Comparison of ENCODE assay signal across 1 cellular context in the genomic region with DNA sequence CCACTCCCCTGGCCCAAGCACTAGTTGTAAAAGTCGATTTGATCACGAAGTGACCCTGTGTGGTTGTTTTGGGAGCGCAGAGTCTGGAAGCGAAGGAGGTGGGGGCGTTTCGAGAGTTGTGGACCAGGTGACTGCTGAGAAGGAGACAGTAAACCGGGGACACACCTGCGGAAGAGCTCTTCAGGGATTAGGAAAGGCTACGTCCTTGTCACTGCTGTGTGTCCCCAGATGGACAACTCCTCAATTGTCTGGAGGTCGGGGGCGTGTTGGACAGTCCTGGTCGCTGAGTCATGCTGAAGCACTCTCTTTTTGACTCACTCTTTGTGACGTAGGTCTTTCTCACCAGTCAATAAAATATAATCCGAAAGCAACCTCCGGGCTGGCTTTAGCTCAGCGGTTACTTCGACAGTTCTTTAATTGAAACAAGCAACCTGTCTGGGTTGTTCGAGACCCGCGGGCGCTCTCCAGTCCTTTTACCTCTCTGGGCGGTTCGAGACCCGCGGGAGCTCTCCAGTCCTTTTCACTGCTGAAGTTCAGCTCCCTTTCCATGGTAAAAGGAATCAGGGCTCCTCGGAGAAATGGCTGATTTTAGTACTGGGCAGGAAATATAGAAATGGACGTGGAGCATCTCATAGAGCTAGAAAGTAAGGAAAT.
TF ChIP-seq lines count a peak whose summit lies in the region.

No MANE protein-coding gene starts in this region.

TF ChIP-seq in A549, 52 proteins besides CTCF, POLR2A, EP300 and RAD21 (continued from another document):
- TF ChIP-seq, protein P1, sequence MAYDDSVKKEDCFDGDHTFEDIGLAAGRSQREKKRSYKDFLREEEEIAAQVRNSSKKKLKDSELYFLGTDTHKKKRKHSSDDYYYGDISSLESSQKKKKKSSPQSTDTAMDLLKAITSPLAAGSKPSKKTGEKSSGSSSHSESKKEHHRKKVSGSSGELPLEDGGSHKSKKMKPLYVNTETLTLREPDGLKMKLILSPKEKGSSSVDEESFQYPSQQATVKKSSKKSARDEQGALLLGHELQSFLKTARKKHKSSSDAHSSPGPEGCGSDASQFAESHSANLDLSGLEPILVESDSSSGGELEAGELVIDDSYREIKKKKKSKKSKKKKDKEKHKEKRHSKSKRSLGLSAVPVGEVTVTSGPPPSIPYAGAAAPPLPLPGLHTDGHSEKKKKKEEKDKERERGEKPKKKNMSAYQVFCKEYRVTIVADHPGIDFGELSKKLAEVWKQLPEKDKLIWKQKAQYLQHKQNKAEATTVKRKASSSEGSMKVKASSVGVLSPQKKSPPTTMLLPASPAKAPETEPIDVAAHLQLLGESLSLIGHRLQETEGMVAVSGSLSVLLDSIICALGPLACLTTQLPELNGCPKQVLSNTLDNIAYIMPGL (CRISPR knock-in tag; IDR thresholded peaks at IDR 0.05; ENCODE audit: borderline replicate concordance) = peak; percentile 42; the same call in 1 of the 2 replicates
- TF ChIP-seq MAFK (IDR thresholded peaks at IDR 0.05; ENCODE audit: partially characterized antibody) = peak; percentile 96
- TF ChIP-seq ZSCAN20 (CRISPR knock-in tag; IDR thresholded peaks at IDR 0.05) = no peak
- no peak for TF ChIP-seq TFCP2L1 (CRISPR knock-in tag; IDR thresholded peaks at IDR 0.05)
- peak in 1 of 2 experiments; percentile 43; a peak in 1 of 4 replicates for TF ChIP-seq CEBPB (IDR thresholded peaks at IDR 0.05)
- no peak for TF ChIP-seq KDM1A (IDR thresholded peaks at IDR 0.05; ENCODE audit: low read depth)
- peak; percentile 66 for TF ChIP-seq JUNB (IDR thresholded peaks at IDR 0.05)
- peak; percentile 92 for TF ChIP-seq NFE2L2 (conservative IDR thresholded peaks at IDR 0.05; ENCODE audit: low read length)
- TF ChIP-seq EHMT2 (IDR thresholded peaks at IDR 0.05; ENCODE audit: low read depth) = peak; percentile 81
- TF ChIP-seq HOXB5 (CRISPR knock-in tag; IDR thresholded peaks at IDR 0.05) = 0 out of 2 replicates have a peak, but pooled peaks have one; percentile 5
- peak; percentile 25; the same call in 1 of the 3 replicates for TF ChIP-seq SMC3 (IDR thresholded peaks at IDR 0.05)
- TF ChIP-seq FOSB (CRISPR knock-in tag; IDR thresholded peaks at IDR 0.05) = no peak
- TF ChIP-seq RFX5 (IDR thresholded peaks at IDR 0.05) = no peak
- peak; percentile 91 for TF ChIP-seq POLR2AphosphoS2 (conservative IDR thresholded peaks at IDR 0.05; ENCODE audit: low read length)
- no peak for TF ChIP-seq EHF (CRISPR knock-in tag; IDR thresholded peaks at IDR 0.05)
- TF ChIP-seq NPAS2 (CRISPR knock-in tag; IDR thresholded peaks at IDR 0.05; ENCODE audit: borderline replicate concordance) = no peak
- no peak for TF ChIP-seq ATOH8 (CRISPR knock-in tag; IDR thresholded peaks at IDR 0.05; ENCODE audit: low read depth)
- TF ChIP-seq, protein P2, sequence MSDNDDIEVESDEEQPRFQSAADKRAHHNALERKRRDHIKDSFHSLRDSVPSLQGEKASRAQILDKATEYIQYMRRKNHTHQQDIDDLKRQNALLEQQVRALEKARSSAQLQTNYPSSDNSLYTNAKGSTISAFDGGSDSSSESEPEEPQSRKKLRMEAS (IDR thresholded peaks at IDR 0.05) = peak; percentile 60
